Comparison of ENCODE assay signal across 8 cellular contexts in genomic region chrX:120485562-120486520, GRCh38. TPM values are rescaled to one million over a fixed set of nuclear protein-coding genes. Genes with fewer than 3 reads are reported as not detected.
DNase-seq lines count a peak whose midpoint lies in the region; ATAC-seq and TF ChIP-seq lines count a peak whose summit lies in the region.

No MANE protein-coding gene starts in this region.

- peak overlapping the region; percentile 53 to 79 (median 64) for H3K4me2 ChIP-seq in BLaER1 treated with 17β-estradiol and CSF1 and Interleukin-3, amounts not matched to agents 10 nM and 100 nM

- H4K20me1 ChIP-seq in BLaER1 treated with 17β-estradiol and CSF1 and Interleukin-3, amounts not matched to agents 10 nM and 100 nM = no peaks in the 10 kb centered on the region

- no peaks in the 10 kb centered on the region for H3K27me3 ChIP-seq in BLaER1 treated with 17β-estradiol and CSF1 and Interleukin-3, amounts not matched to agents 10 nM and 100 nM
- no peaks in the 10 kb centered on the region for H3K27me3 ChIP-seq in right lobe of liver

- peak; percentile 16 for DNase-seq in GM19238 (ENCODE audit: insufficient read length, low spot score)
- DNase-seq in NCI-H510A treated with DMSO at 0.1 percent for 48 hours (lab: John Stamatoyannopoulos, UW) = peak; percentile 85
- peak; percentile 24 to 39 for DNase-seq in activated CD4-positive, alpha-beta T cell treated with anti-CD3 and anti-CD28 coated beads, Interleukin-2, amount 50 U/mL, for 24 hours (ENCODE audit: low read depth in 1 of 2, low spot score in 1 of 2)
- peak; percentile 66 for DNase-seq in ecto neural progenitor cell (ENCODE audit: low spot score)
- DNase-seq in right lobe of liver = peak; percentile 68 to 86 (median 85)
- peak; percentile 45 to 57 for DNase-seq in stimulated activated CD4-positive, alpha-beta T cell treated with anti-CD3 and anti-CD28 coated beads, Interleukin-4, amount 100 ng/mL, for 4 hours

- intact Hi-C loops in right lobe of liver (cut with DNase I) = no loop called here

- 23% methylated on average over 38 of the region's 39 CpGs for WGBS in right lobe of liver (ENCODE audit: insufficient coverage, low coverage, low lambda C conversion rate, missing lambda C conversion rate)

- H3K36me3 ChIP-seq in BLaER1 treated with 17β-estradiol and CSF1 and Interleukin-3, amounts not matched to agents 10 nM and 100 nM = no peaks in the 10 kb centered on the region
- H3K36me3 ChIP-seq in right lobe of liver = no peaks in the 10 kb centered on the region

- H3K9ac ChIP-seq in BLaER1 treated with 17β-estradiol and CSF1 and Interleukin-3, amounts not matched to agents 10 nM and 100 nM = peak overlapping the region; percentile 77 to 84 (median 82)

- H3K4me3 ChIP-seq in BLaER1 treated with 17β-estradiol and CSF1 and Interleukin-3, amounts not matched to agents 10 nM and 100 nM = peak overlapping the region; percentile 45 to 64 (median 56)
- peak overlapping the region; percentile 33 to 49 (median 44) for H3K4me3 ChIP-seq in right lobe of liver

- peak; percentile 91 for ATAC-seq in HG03432 (IDR thresholded peaks at IDR 0.05; ENCODE audit: unreplicated experiment)
- peak; percentile 91 to 96 (median 93) for ATAC-seq in right lobe of liver

- H3K4me1 ChIP-seq in BLaER1 treated with 17β-estradiol and CSF1 and Interleukin-3, amounts not matched to agents 10 nM and 100 nM = peaks cover 8 to 36% (median 12%) of the 10 kb centered on the region in 10 experiments; a peak in 14 of 20 replicates
- peaks cover 0 to 8% (median 0%) of the 10 kb centered on the region in 4 donors for H3K4me1 ChIP-seq in right lobe of liver

- no peak for TF ChIP-seq POLR2A in right lobe of liver (IDR thresholded peaks at IDR 0.05)

- no peaks in the 10 kb centered on the region for H3K9me3 ChIP-seq in BLaER1 treated with 17β-estradiol and CSF1 and Interleukin-3, amounts not matched to agents 10 nM and 100 nM (replicated peaks in 1 of 11)
- no peaks in the 10 kb centered on the region for H3K9me3 ChIP-seq in right lobe of liver

- peak; percentile 49 to 60 (median 52) for TF ChIP-seq CTCF in right lobe of liver (IDR thresholded peaks at IDR 0.05)

- H3K27ac ChIP-seq in BLaER1 treated with 17β-estradiol and CSF1 and Interleukin-3, amounts not matched to agents 10 nM and 100 nM = peak overlapping the region; percentile 78 to 91 (median 87)
- peak overlapping the region; percentile 71 to 79 (median 72) for H3K27ac ChIP-seq in right lobe of liver

RNA-seq across cellular contexts. Expression of gene LAMP2, which starts 16.7 kb away (rescaled TPM):
- total RNA-seq in right lobe of liver = 100 to 1,000 TPM in 5 of 6 experiments, 10 to 100 TPM in 1; 86.3 to 235 (median 183) TPM

Comparison
In these comparisons a context has a peak if more than half of its experiments do, and no peak if none do; other contexts are left out.
1. Peak in every context shown above with its lines: DNase-seq, ATAC-seq, H3K4me3 ChIP-seq and H3K27ac ChIP-seq.
2. DNase-seq: peak in every context shown above with its lines; median percentile 85 in NCI-H510A treated with DMSO at 0.1 percent for 48 hours; 85 in right lobe of liver; 66 in ecto neural progenitor cell; 51 in stimulated activated CD4-positive, alpha-beta T cell treated with anti-CD3 and anti-CD28 coated beads, Interleukin-4, amount 100 ng/mL, for 4 hours; 32 in activated CD4-positive, alpha-beta T cell treated with anti-CD3 and anti-CD28 coated beads, Interleukin-2, amount 50 U/mL, for 24 hours; 16 in GM19238.